In genomic region chr16:30406911-30407793, GRCh38 we compare ENCODE assay signal across 8 cellular contexts. TPM values are rescaled to one million over a fixed set of nuclear protein-coding genes. Genes with fewer than 3 reads are reported as not detected.
DNase-seq lines count a peak whose midpoint lies in the region; ATAC-seq and TF ChIP-seq lines count a peak whose summit lies in the region.

Gene ZNF771, plus strand, starts transcription at chr16:30407606. Its CDS starts 448 bp downstream, at chr16:30408054.

- H3K4me3 ChIP-seq in right cardiac atrium (ENCODE audit: low read length), result peak within 1 kb of the TSS; percentile 72
- H3K4me3 ChIP-seq in rectal smooth muscle tissue (ENCODE audit: low read length), result peak within 1 kb of the TSS; percentile 84
- peak within 1 kb of the TSS; percentile 71 to 75 for H3K4me3 ChIP-seq in uterus

- H3K36me3 ChIP-seq in rectal smooth muscle tissue (ENCODE audit: control insufficient read depth, insufficient read depth, low read length) (peaks cover 5% of the 10 kb centered on the region), uterus (no peaks in the 10 kb centered on the region)

- peak within 1 kb of the TSS; percentile 98 for H3K4me3 Mint-ChIP-seq in T-helper 17 cell

- ATAC-seq in HG02610 (IDR thresholded peaks at IDR 0.05; ENCODE audit: unreplicated experiment) (peak; percentile 84), T-helper 17 cell (peak; percentile 89), right cardiac atrium (peak; percentile 97 to 98)

- peaks cover 22% of the 10 kb centered on the region for H3K4me1 Mint-ChIP-seq in T-helper 17 cell

- H3K4me1 ChIP-seq in right cardiac atrium (ENCODE audit: control insufficient read depth, insufficient read depth, low read length) (peaks cover 4% of the 10 kb centered on the region), rectal smooth muscle tissue (ENCODE audit: control insufficient read depth, insufficient read depth, low read length) (peaks cover 14% of the 10 kb centered on the region), uterus (peaks cover 9 to 13% of the 10 kb centered on the region in 2 donors)

- TF ChIP-seq POLR2A in uterus (IDR thresholded peaks at IDR 0.05), result peak; percentile 50 to 78

- no peaks in the 10 kb centered on the region for H3K27me3 Mint-ChIP-seq in T-helper 17 cell

- DNase-seq in NCI-H1105 treated with DMSO at 0.1 percent for 48 hours (lab: John Stamatoyannopoulos, UW) (peak; percentile 78), T-helper 17 cell (peak; percentile 70 to 89 (median 86)), anterior cingulate cortex (lab: John Stamatoyannopoulos, UW) (peak; percentile 62 to 96 (median 89)), right cardiac atrium (peak; percentile 95 to 99 (median 98)), uterus (peak; percentile 94 to 95)

- H3K27ac Mint-ChIP-seq in T-helper 17 cell, result peak within 1 kb of the TSS; percentile 95

- intact Hi-C loops in right cardiac atrium (cut with DNase I), result loop anchor here in 1 of 4 donors (10.0 kb wide), 1 partner anchor 52 kb away; the partner anchor contains the start of gene CD2BP2
- intact Hi-C loops in uterus (cut with DNase I; ENCODE audit: low total_unique reads), result no loop called here

- peak within 1 kb of the TSS; percentile 32 for H3K9ac ChIP-seq in rectal smooth muscle tissue (ENCODE audit: low read length)

- H3K9me3 ChIP-seq in T-helper 17 cell (ENCODE audit: control insufficient read depth, low read length, poor library complexity, severe bottlenecking) (no peaks in the 10 kb centered on the region), right cardiac atrium (ENCODE audit: control insufficient read depth, low read length) (no peaks in the 10 kb centered on the region), uterus (no peaks in the 10 kb centered on the region)

- peak within 1 kb of the TSS; percentile 84 for H3K27ac ChIP-seq in right cardiac atrium (ENCODE audit: low read length)
- peak within 1 kb of the TSS; percentile 84 for H3K27ac ChIP-seq in rectal smooth muscle tissue (ENCODE audit: low read depth, low read length)
- peak within 1 kb of the TSS; percentile 78 to 92 for H3K27ac ChIP-seq in uterus

- H3K36me3 Mint-ChIP-seq in T-helper 17 cell (ENCODE audit: low read depth), result no peaks in the 10 kb centered on the region

- 2% methylated on average over 74 of the region's 74 CpGs for WGBS in right cardiac atrium

- H3K27me3 ChIP-seq in right cardiac atrium (ENCODE audit: control insufficient read depth, insufficient read depth) (no peaks in the 10 kb centered on the region), rectal smooth muscle tissue (ENCODE audit: control insufficient read depth, insufficient read depth, low read length) (no peaks in the 10 kb centered on the region), uterus (no peaks in the 10 kb centered on the region)

- TF ChIP-seq CTCF in GM12873 (IDR thresholded peaks at IDR 0.05; ENCODE audit: insufficient read depth, low read depth, low read length, missing control alignments) (peak; percentile 13), uterus (IDR thresholded peaks at IDR 0.05) (no peak)

RNA-seq across cellular contexts. Expression of gene ZNF771, which starts in this region (rescaled TPM):
- total RNA-seq in T-helper 17 cell (1 to 10 TPM; 1.4 to 1.5 TPM), right cardiac atrium (10 to 100 TPM in 1 of 4 donors, 1 to 10 TPM in 3; 4.4 to 11.9 (median 7.0) TPM), uterus (10 to 100 TPM; 12.2 to 75.3 (median 25.6) TPM)
- 5.0 TPM for polyA plus RNA-seq in right cardiac atrium

Comparison
In these comparisons a context has a peak if more than half of its experiments do, and no peak if none do; other contexts are left out.
1. Peak in every context shown above with its lines: DNase-seq, ATAC-seq, H3K4me3 ChIP-seq and H3K27ac ChIP-seq.